Comparison of ENCODE assay signal across 8 cellular contexts in genomic region chr6:15662246-15663056, GRCh38. TPM values are rescaled to one million over a fixed set of nuclear protein-coding genes. Genes with fewer than 3 reads are reported as not detected.
DNase-seq lines count a peak whose midpoint lies in the region; ATAC-seq and TF ChIP-seq lines count a peak whose summit lies in the region.

Gene DTNBP1, minus strand, starts transcription at chr6:15663028. Its CDS starts 159 bp downstream, at chr6:15662869.

- peaks cover 36% of the 10 kb centered on the region for H3K4me1 Mint-ChIP-seq in activated CD4-positive, alpha-beta memory T cell treated with anti-CD3 and anti-CD28 coated beads for 36 hours (ENCODE audit: low read depth)

- no peak for TF ChIP-seq CTCF in AG09309 (IDR thresholded peaks at IDR 0.05; ENCODE audit: control insufficient read depth, insufficient read depth, low read depth, low read length, missing control alignments)

- peak within 1 kb of the TSS; percentile 58 for H3K4me3 ChIP-seq in AG09309 (ENCODE audit: control insufficient read depth, low read depth, low read length)
- peak within 1 kb of the TSS; percentile 88 to 89 for H3K4me3 ChIP-seq in duodenal mucosa (ENCODE audit: low read depth in 1 of 2, low read length in 2 of 2)

- no peaks in the 10 kb centered on the region for H3K9me3 ChIP-seq in duodenal mucosa (ENCODE audit: control insufficient read depth in 1 of 2, low read length in 2 of 2)

- intact Hi-C loops in activated CD4-positive, alpha-beta memory T cell treated with anti-CD3 and anti-CD28 coated beads for 36 hours (cut with micrococcal nuclease), result no loop called here

- DNase-seq in AG09309 (ENCODE audit: low read depth), result no peak
- DNase-seq in NCI-H226, result peak; percentile 20
- peak; percentile 88 for DNase-seq in activated CD4-positive, alpha-beta memory T cell treated with anti-CD3 and anti-CD28 coated beads for 36 hours
- peak; percentile 51 to 65 for DNase-seq in lung microvascular endothelial cell (ENCODE audit: low read depth in 2 of 2)
- DNase-seq in stimulated activated CD4-positive, alpha-beta T cell treated with anti-CD3 and anti-CD28 coated beads, TNF-alpha, amount 100 ng/mL, for 48 hours (ENCODE audit: low read depth in 3 of 3), result peak; percentile 38 to 84 (median 54)

- peaks cover 5 to 7% of the 10 kb centered on the region in 2 donors for H3K4me1 ChIP-seq in duodenal mucosa (ENCODE audit: control insufficient read depth in 1 of 2, insufficient read depth in 2 of 2, low read length in 2 of 2)

- peak within 1 kb of the TSS; percentile 65 to 80 for H3K9ac ChIP-seq in duodenal mucosa (ENCODE audit: low read depth in 1 of 2, low read length in 2 of 2)

- peaks cover 4% of the 10 kb centered on the region for H3K36me3 Mint-ChIP-seq in activated CD4-positive, alpha-beta memory T cell treated with anti-CD3 and anti-CD28 coated beads for 36 hours

- H3K9me3 Mint-ChIP-seq in activated CD4-positive, alpha-beta memory T cell treated with anti-CD3 and anti-CD28 coated beads for 36 hours, result no peaks in the 10 kb centered on the region

- peak within 1 kb of the TSS; percentile 80 for H3K4me3 Mint-ChIP-seq in activated CD4-positive, alpha-beta memory T cell treated with anti-CD3 and anti-CD28 coated beads for 36 hours

- H3K27me3 Mint-ChIP-seq in activated CD4-positive, alpha-beta memory T cell treated with anti-CD3 and anti-CD28 coated beads for 36 hours, result peaks cover 5% of the 10 kb centered on the region

- no peaks in the 10 kb centered on the region for H3K27me3 ChIP-seq in duodenal mucosa (ENCODE audit: control insufficient read depth in 1 of 2, insufficient read depth in 2 of 2, low read length in 2 of 2)

- H3K27ac Mint-ChIP-seq in activated CD4-positive, alpha-beta memory T cell treated with anti-CD3 and anti-CD28 coated beads for 36 hours, result peak within 1 kb of the TSS; percentile 52

- POLR2A ChIA-PET in activated CD4-positive, alpha-beta memory T cell treated with anti-CD3 and anti-CD28 coated beads for 36 hours (lab: Charles Lee), result interaction anchor here (0.5 to 0.8 kb wide), 2 partner anchors 10 to 640 kb away, joined by 3 to 4 read pairs; no protein-coding TSS in a partner anchor

- peak within 1 kb of the TSS; percentile 64 for H3K27ac ChIP-seq in duodenal mucosa (ENCODE audit: low read depth, low read length)

- CTCF ChIA-PET in activated CD4-positive, alpha-beta memory T cell treated with anti-CD3 and anti-CD28 coated beads for 36 hours (lab: Charles Lee), result interaction anchor here (0.7 to 1.7 kb wide), 2 partner anchors 29 to 545 kb away, joined by 4 read pairs; no protein-coding TSS in a partner anchor

- no peaks in the 10 kb centered on the region for H3K36me3 ChIP-seq in duodenal mucosa (ENCODE audit: control insufficient read depth in 1 of 2, insufficient read depth in 2 of 2, low read length in 2 of 2)

- ATAC-seq in GM18868 (IDR thresholded peaks at IDR 0.05; ENCODE audit: unreplicated experiment) (peak; percentile 57), HG03095 (IDR thresholded peaks at IDR 0.05; ENCODE audit: unreplicated experiment) (peak; percentile 65)

RNA-seq across cellular contexts. Expression of gene DTNBP1, which starts in this region (rescaled TPM):
- 10 to 100 TPM; 22.9 to 24.3 TPM for total RNA-seq in activated CD4-positive, alpha-beta memory T cell treated with anti-CD3 and anti-CD28 coated beads for 36 hours
- 9.4 and 9.5 TPM in 2 replicates for total RNA-seq in lung microvascular endothelial cell
